In genomic region chr4:38866973-38867477, GRCh38 we compare ENCODE assay signal across 9 cellular contexts. TPM values are rescaled to one million over a fixed set of nuclear protein-coding genes. Genes with fewer than 3 reads are reported as not detected.
A peak's percentile ranks its signal among the peaks of the same experiment; 100 is the strongest.
DNase-seq lines count a peak whose midpoint lies in the region; ATAC-seq and TF ChIP-seq lines count a peak whose summit lies in the region.
"Had no signal": no experiment of that assay in that cellular context is flagged by ENCODE, and none has a peak within 500 bp of the region (broad histone marks: within the 10 kb centered on the region; RNA-seq: fewer than 3 reads in every experiment).

No MANE protein-coding gene starts in this region.

- peaks cover 22% of the 10 kb centered on the region for H3K4me1 ChIP-seq in testis

- CTCF ChIA-PET in activated CD4-positive, alpha-beta T cell treated with anti-CD3 and anti-CD28 coated beads, Interleukin-2, amount 10 ng/mL, durations not matched to agents 7 days and 5 days (lab: Charles Lee) = interaction anchor here (1.0 kb wide), 1 partner anchor 63 kb away, joined by 4 read pairs; no protein-coding TSS in a partner anchor
- CTCF ChIA-PET in WTC11 (lab: Charles Lee) = interaction anchor here (0.6 to 2.8 kb wide), 5 partner anchors 26 to 1031 kb away, joined by 3 to 14 read pairs (median 5); no protein-coding TSS in a partner anchor

- intact Hi-C loops in testis (cut with DNase I; ENCODE audit: low total_unique reads) = no loop called here

- peak overlapping the region; percentile 68 for H3K4me3 Mint-ChIP-seq in activated CD4-positive, alpha-beta T cell treated with anti-CD3 and anti-CD28 coated beads, Interleukin-2, amount 10 ng/mL, durations not matched to agents 7 days and 5 days
- H3K4me3 Mint-ChIP-seq in WTC11 = peak overlapping the region; percentile 72

- H3K27me3 ChIP-seq in testis = no peaks in the 10 kb centered on the region

- H3K9me3 ChIP-seq in testis = no peaks in the 10 kb centered on the region

- POLR2A ChIA-PET in activated CD4-positive, alpha-beta T cell treated with anti-CD3 and anti-CD28 coated beads, Interleukin-2, amount 10 ng/mL, durations not matched to agents 7 days and 5 days (lab: Charles Lee) = no interaction called here
- POLR2A ChIA-PET in WTC11 (lab: Charles Lee) = interaction anchor here (0.6 kb wide), 1 partner anchor 875 kb away, joined by 3 read pairs; no protein-coding TSS in a partner anchor

- H3K4me1 Mint-ChIP-seq in activated CD4-positive, alpha-beta T cell treated with anti-CD3 and anti-CD28 coated beads, Interleukin-2, amount 10 ng/mL, durations not matched to agents 7 days and 5 days = peaks cover 29% of the 10 kb centered on the region
- peaks cover 16% of the 10 kb centered on the region for H3K4me1 Mint-ChIP-seq in WTC11

- H3K9me3 Mint-ChIP-seq in activated CD4-positive, alpha-beta T cell treated with anti-CD3 and anti-CD28 coated beads, Interleukin-2, amount 10 ng/mL, durations not matched to agents 7 days and 5 days = no peaks in the 10 kb centered on the region
- no peaks in the 10 kb centered on the region for H3K9me3 Mint-ChIP-seq in WTC11

- no peak overlapping the region for H3K27ac Mint-ChIP-seq in activated CD4-positive, alpha-beta T cell treated with anti-CD3 and anti-CD28 coated beads, Interleukin-2, amount 10 ng/mL, durations not matched to agents 7 days and 5 days
- no peak overlapping the region for H3K27ac Mint-ChIP-seq in WTC11

- peaks cover 37% of the 10 kb centered on the region for H3K27me3 Mint-ChIP-seq in activated CD4-positive, alpha-beta T cell treated with anti-CD3 and anti-CD28 coated beads, Interleukin-2, amount 10 ng/mL, durations not matched to agents 7 days and 5 days
- peaks cover 5% of the 10 kb centered on the region; the same call in 1 of the 2 replicates for H3K27me3 Mint-ChIP-seq in WTC11 (ENCODE audit: low read depth)

- peak overlapping the region; percentile 67 to 94 for H3K27ac ChIP-seq in testis

- H3K36me3 ChIP-seq in testis (ENCODE audit: low read depth, missing control alignments) = no peaks in the 10 kb centered on the region

- H3K36me3 Mint-ChIP-seq in activated CD4-positive, alpha-beta T cell treated with anti-CD3 and anti-CD28 coated beads, Interleukin-2, amount 10 ng/mL, durations not matched to agents 7 days and 5 days (ENCODE audit: low read depth) = no peaks in the 10 kb centered on the region
- H3K36me3 Mint-ChIP-seq in WTC11 = no peaks in the 10 kb centered on the region; the same call in 1 of the 2 replicates

- in situ Hi-C loops in ACHN (cut with HindIII; ENCODE audit: low pct_ligation_motif_present, low pct_unique_long_range_greater_than_20kb, low sequenced_read_pairs) = no loop called here

- TF ChIP-seq POLR2A in testis (IDR thresholded peaks at IDR 0.05) = no peak

- TF ChIP-seq CTCF in WTC11 (IDR thresholded peaks at IDR 0.05) = no peak
- TF ChIP-seq CTCF in testis (IDR thresholded peaks at IDR 0.05) = no peak

- ATAC-seq in WTC11 = no peak
- no peak for ATAC-seq in HG03342 (IDR thresholded peaks at IDR 0.05; ENCODE audit: unreplicated experiment)

- H3K4me3 ChIP-seq in iPS-11a (ENCODE audit: low read depth, low read length) (peak overlapping the region; percentile 58), testis (peak overlapping the region; percentile 81 to 95)

- 33% methylated on average over 11 of the region's 11 CpGs for WGBS in testis, 2 donors

- no peak for DNase-seq in activated CD4-positive, alpha-beta T cell treated with anti-CD3 and anti-CD28 coated beads, Interleukin-2, amount 10 ng/mL, durations not matched to agents 7 days and 5 days
- DNase-seq in activated CD4-positive, alpha-beta T cell treated with anti-CD3 and anti-CD28 coated beads, Interleukin-2, amount 50 U/mL, for 48 hours = no peak
- DNase-seq in WTC11 (ENCODE audit: low spot score) (no peak), testis (no peak), NCI-H1694 treated with DMSO at 0.1 percent for 48 hours (lab: John Stamatoyannopoulos, UW) (no peak), ACHN (no peak)
- DNase-seq: DND-41 had no signal

TF ChIP-seq in WTC11, 78 proteins besides CTCF, POLR2A, EP300 and RAD21:
- no peak for TF ChIP-seq ZNF416 (CRISPR knock-in tag; IDR thresholded peaks at IDR 0.05)
- TF ChIP-seq, protein P1, sequence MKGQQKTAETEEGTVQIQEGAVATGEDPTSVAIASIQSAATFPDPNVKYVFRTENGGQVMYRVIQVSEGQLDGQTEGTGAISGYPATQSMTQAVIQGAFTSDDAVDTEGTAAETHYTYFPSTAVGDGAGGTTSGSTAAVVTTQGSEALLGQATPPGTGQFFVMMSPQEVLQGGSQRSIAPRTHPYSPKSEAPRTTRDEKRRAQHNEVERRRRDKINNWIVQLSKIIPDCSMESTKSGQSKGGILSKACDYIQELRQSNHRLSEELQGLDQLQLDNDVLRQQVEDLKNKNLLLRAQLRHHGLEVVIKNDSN (CRISPR knock-in tag; IDR thresholded peaks at IDR 0.05) = no peak
- no peak for TF ChIP-seq RELA (CRISPR knock-in tag; IDR thresholded peaks at IDR 0.05; ENCODE audit: borderline replicate concordance)
- TF ChIP-seq, protein P2, sequence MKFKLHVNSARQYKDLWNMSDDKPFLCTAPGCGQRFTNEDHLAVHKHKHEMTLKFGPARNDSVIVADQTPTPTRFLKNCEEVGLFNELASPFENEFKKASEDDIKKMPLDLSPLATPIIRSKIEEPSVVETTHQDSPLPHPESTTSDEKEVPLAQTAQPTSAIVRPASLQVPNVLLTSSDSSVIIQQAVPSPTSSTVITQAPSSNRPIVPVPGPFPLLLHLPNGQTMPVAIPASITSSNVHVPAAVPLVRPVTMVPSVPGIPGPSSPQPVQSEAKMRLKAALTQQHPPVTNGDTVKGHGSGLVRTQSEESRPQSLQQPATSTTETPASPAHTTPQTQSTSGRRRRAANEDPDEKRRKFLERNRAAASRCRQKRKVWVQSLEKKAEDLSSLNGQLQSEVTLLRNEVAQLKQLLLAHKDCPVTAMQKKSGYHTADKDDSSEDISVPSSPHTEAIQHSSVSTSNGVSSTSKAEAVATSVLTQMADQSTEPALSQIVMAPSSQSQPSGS (CRISPR knock-in tag; IDR thresholded peaks at IDR 0.05; ENCODE audit: borderline replicate concordance, low read depth) = no peak

RNA-seq across cellular contexts. Expression of gene FAM114A1, which starts 0.6 kb away (rescaled TPM):
- total RNA-seq in activated CD4-positive, alpha-beta T cell treated with anti-CD3 and anti-CD28 coated beads, Interleukin-2, amount 10 ng/mL, durations not matched to agents 7 days and 5 days = under 1 TPM; 0.31 to 0.45 TPM
- total RNA-seq in WTC11 (2021) (13.8 to 17.6 TPM (median 15.7 TPM) in 3 replicates), testis (10 to 100 TPM; 76.5 to 96.2 TPM)
- 30.9 TPM for polyA plus RNA-seq in testis (ENCODE audit: insufficient read depth, low read depth, low replicate concordance)

RNA-seq across cellular contexts. Expression of gene TLR6, which starts 10.4 kb away (rescaled TPM):
- 1 to 10 TPM; 3.2 to 3.5 TPM for total RNA-seq in activated CD4-positive, alpha-beta T cell treated with anti-CD3 and anti-CD28 coated beads, Interleukin-2, amount 10 ng/mL, durations not matched to agents 7 days and 5 days
- 0.11 to 0.25 TPM (median 0.11 TPM) in 3 replicates for total RNA-seq in WTC11 (2021)
- total RNA-seq in testis = 1 to 10 TPM in 1 of 2 donors, under 1 TPM in 1; 0.47 to 1.2 TPM
- 1.8 TPM for polyA plus RNA-seq in testis (ENCODE audit: insufficient read depth, low read depth, low replicate concordance)

Comparison
In these comparisons a context has a peak if more than half of its experiments do, and no peak if none do; other contexts are left out.
1. RNA of gene FAM114A1, which starts 0.6 kb away (total RNA-seq): 76.5 to 96.2 TPM in testis and 13.8 to 17.6 TPM in WTC11; 0.31 to 0.45 TPM in activated CD4-positive, alpha-beta T cell treated with anti-CD3 and anti-CD28 coated beads, Interleukin-2, amount 10 ng/mL, durations not matched to agents 7 days and 5 days; every median in the first group is over 10 times any median in the second.